ENCODE assay signal across 2 cellular contexts in the genomic region with DNA sequence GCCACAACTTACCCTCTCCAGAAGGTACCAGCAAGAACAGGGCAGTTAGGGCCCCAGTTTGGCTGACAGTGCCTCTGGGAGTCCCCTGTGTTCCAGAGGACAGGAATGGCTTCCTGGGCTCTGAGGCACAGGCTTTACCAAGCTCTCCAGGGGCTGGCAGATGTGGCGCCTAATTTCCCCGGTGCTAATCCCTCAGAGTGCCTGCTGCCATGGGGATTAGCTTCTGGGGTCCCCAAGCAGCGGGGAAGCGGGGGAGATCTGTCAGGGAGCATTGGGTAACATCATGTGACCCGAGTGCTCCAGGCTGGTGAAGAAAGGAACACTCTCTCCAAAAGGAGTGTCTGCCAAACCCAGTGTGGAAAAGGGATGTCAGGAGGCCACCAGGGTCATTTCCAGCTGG.
A peak's percentile ranks its signal among the peaks of the same experiment; 100 is the strongest.
TF ChIP-seq lines count a peak whose summit lies in the region.

A gene with protein sequence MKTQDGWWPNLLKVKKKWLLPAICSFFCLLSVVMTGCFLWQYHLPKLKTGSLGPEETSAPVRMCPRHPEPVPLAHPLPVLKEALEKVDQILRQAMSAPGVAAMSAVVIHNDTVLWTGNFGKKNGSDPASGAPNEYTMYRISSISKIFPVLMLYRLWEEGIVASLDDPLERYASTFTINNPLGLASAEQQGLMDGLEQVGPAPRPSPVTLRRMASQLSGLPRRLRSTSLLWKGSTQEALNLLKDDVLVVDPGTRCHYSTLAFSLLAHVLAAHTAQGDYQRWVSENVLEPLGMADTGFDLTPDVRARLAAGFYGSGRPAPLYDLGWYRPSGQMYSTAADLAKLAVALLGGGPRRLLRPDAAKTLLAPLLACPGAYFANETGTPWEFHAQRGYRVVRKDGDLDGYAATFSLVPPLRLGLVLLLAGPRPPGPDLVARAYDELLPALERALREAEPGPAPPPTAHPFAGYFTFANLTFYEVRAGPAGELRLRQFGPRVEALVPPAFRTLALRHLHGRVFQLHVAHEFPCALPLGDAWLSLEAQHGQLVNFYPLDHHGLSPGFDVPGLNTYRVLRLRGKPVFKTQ (minus strand): TSS at position 107 of the 400 bp plus-strand sequence. CDS start 550 bp downstream, outside the sequence.

TF ChIP-seq in HEK293, 187 proteins besides CTCF, POLR2A, EP300 and RAD21 (continued from another document):
- TF ChIP-seq ZNF621 (tag by site-specific recombination; IDR thresholded peaks at IDR 0.05) = no peak
- TF ChIP-seq SCRT2 (tag by site-specific recombination; IDR thresholded peaks at IDR 0.05) = no peak
- TF ChIP-seq ZNF658 (tag by site-specific recombination; IDR thresholded peaks at IDR 0.05) = no peak
- peak; percentile 29 for TF ChIP-seq ZIC2 (tag by site-specific recombination; IDR thresholded peaks at IDR 0.05)

TF ChIP-seq in H1, 55 proteins besides CTCF, POLR2A, EP300 and RAD21 (continued from another document):
- TF ChIP-seq SP4 (IDR thresholded peaks at IDR 0.05; ENCODE audit: low read length) (no peak), NRF1 (IDR thresholded peaks at IDR 0.05; ENCODE audit: low read depth, low read length) (no peak), TEAD4 (IDR thresholded peaks at IDR 0.05; ENCODE audit: low read depth, low read length) (no peak), RBBP5 (IDR thresholded peaks at IDR 0.05; ENCODE audit: borderline replicate concordance, low read depth, low read length) (no peak), PHF8 (conservative IDR thresholded peaks at IDR 0.05; ENCODE audit: low read depth, low read length) (no peak), MAFK (IDR thresholded peaks at IDR 0.05; ENCODE audit: low read depth, low read length) (no peak), KDM4A (IDR thresholded peaks at IDR 0.05; ENCODE audit: low read depth, low read length, severe bottlenecking) (no peak), BCL11A (IDR thresholded peaks at IDR 0.05; ENCODE audit: low read depth in 2 of 2, low read length in 2 of 2) (no peak), GTF2F1 (IDR thresholded peaks at IDR 0.05; ENCODE audit: borderline replicate concordance, low read depth, low read length) (no peak)
